Comparison of ENCODE assay signal across 11 cellular contexts in genomic region chr12:57147641-57147944, GRCh38. TPM values are rescaled to one million over a fixed set of nuclear protein-coding genes. Genes with fewer than 3 reads are reported as not detected.
DNase-seq lines count a peak whose midpoint lies in the region; ATAC-seq and TF ChIP-seq lines count a peak whose summit lies in the region.
"Had no signal": no experiment of that assay in that cellular context is flagged by ENCODE, and none has a peak within 500 bp of the region (broad histone marks: within the 10 kb centered on the region; RNA-seq: fewer than 3 reads in every experiment).

No MANE protein-coding gene starts in this region.

- DNase-seq in NB4 (ENCODE audit: low read depth) (peak; percentile 50), endothelial cell (ENCODE audit: low spot score) (no peak), midbrain (lab: John Stamatoyannopoulos, UW) (peak; percentile 17), type B pancreatic cell (ENCODE audit: extremely low spot score, unreplicated experiment) (no peak), NCI-H82 (lab: John Stamatoyannopoulos, UW) (no peak), HPDE6-E6E7 (ENCODE audit: extremely low spot score) (no peak)
- DNase-seq: activated gamma-delta T cell, foreskin melanocyte, GF-D8 had no signal

- ATAC-seq in HG02642 (IDR thresholded peaks at IDR 0.05; ENCODE audit: poor library complexity, unreplicated experiment) (no peak), GM21360 (IDR thresholded peaks at IDR 0.05; ENCODE audit: unreplicated experiment) (no peak)

- H3K27ac Mint-ChIP-seq in endothelial cell (ENCODE audit: unreplicated experiment) = peak overlapping the region; percentile 65
- peak overlapping the region; percentile 76 for H3K27ac Mint-ChIP-seq in type B pancreatic cell

- TF ChIP-seq POLR2A in NB4 (IDR thresholded peaks at IDR 0.05; ENCODE audit: extremely low read depth, insufficient read length) = no peak

- TF ChIP-seq CTCF in NB4 (IDR thresholded peaks at IDR 0.05; ENCODE audit: low read depth, low read length) = no peak
- TF ChIP-seq CTCF in endothelial cell (IDR thresholded peaks at IDR 0.05; ENCODE audit: unreplicated experiment) = no peak
- no peak for TF ChIP-seq CTCF in type B pancreatic cell (conservative IDR thresholded peaks at IDR 0.05)

- H3K36me3 Mint-ChIP-seq in endothelial cell (ENCODE audit: low read depth, unreplicated experiment) (peaks cover 6% of the 10 kb centered on the region), type B pancreatic cell (peaks cover 20% of the 10 kb centered on the region)

- H3K4me1 Mint-ChIP-seq in endothelial cell (ENCODE audit: unreplicated experiment) (peaks cover 52% of the 10 kb centered on the region), type B pancreatic cell (ENCODE audit: unreplicated experiment) (peaks cover 56% of the 10 kb centered on the region)

- no peaks in the 10 kb centered on the region for H3K9me3 Mint-ChIP-seq in endothelial cell (ENCODE audit: unreplicated experiment)
- no peaks in the 10 kb centered on the region for H3K9me3 Mint-ChIP-seq in type B pancreatic cell

- peaks cover 16% of the 10 kb centered on the region for H3K27me3 Mint-ChIP-seq in endothelial cell (ENCODE audit: unreplicated experiment)
- H3K27me3 Mint-ChIP-seq in type B pancreatic cell = no peaks in the 10 kb centered on the region

- H3K4me3 ChIP-seq in NB4 (ENCODE audit: low read depth, low read length) = no peak overlapping the region

- no peak overlapping the region for H3K4me3 Mint-ChIP-seq in endothelial cell (ENCODE audit: unreplicated experiment)
- peak overlapping the region; percentile 41 for H3K4me3 Mint-ChIP-seq in type B pancreatic cell

RNA-seq across cellular contexts. Expression of gene LRP1-AS, which starts 0.2 kb away (rescaled TPM):
- 0.46 TPM for total RNA-seq in endothelial cell (ENCODE audit: unreplicated experiment)
- total RNA-seq in type B pancreatic cell (ENCODE audit: low replicate concordance) = not detected in 2 replicates

RNA-seq across cellular contexts. Expression of gene LRP1, which starts 19.3 kb away (rescaled TPM):
- 24.7 TPM for total RNA-seq in endothelial cell (ENCODE audit: unreplicated experiment)
- total RNA-seq in type B pancreatic cell (ENCODE audit: low replicate concordance) = 96.4 and 138 TPM in 2 replicates

RNA-seq across cellular contexts. Expression of gene STAT6, which starts 36.4 kb away (rescaled TPM):
- 139 TPM for total RNA-seq in endothelial cell (ENCODE audit: unreplicated experiment)
- total RNA-seq in type B pancreatic cell (ENCODE audit: low replicate concordance) = 83.4 and 167 TPM in 2 replicates

RNA-seq across cellular contexts. Expression of gene NAB2, which starts 58.7 kb away (rescaled TPM):
- total RNA-seq in endothelial cell (ENCODE audit: unreplicated experiment) = 14.0 TPM
- total RNA-seq in type B pancreatic cell (ENCODE audit: low replicate concordance) = 48.3 and 49.7 TPM in 2 replicates

Comparison
In these comparisons a context has a peak if more than half of its experiments do, and no peak if none do; other contexts are left out.
1. DNase-seq: peak in NB4 (single experiment) and midbrain (single experiment); none in endothelial cell (single experiment), type B pancreatic cell (single experiment), NCI-H82 (single experiment) and HPDE6-E6E7 (single experiment).